In genomic region chr3:155078959-155079794, GRCh38 we compare ENCODE assay signal across 8 cellular contexts. TPM values are rescaled to one million over a fixed set of nuclear protein-coding genes. Genes with fewer than 3 reads are reported as not detected.
DNase-seq lines count a peak whose midpoint lies in the region; ATAC-seq lines count a peak whose summit lies in the region.

No MANE protein-coding gene starts in this region.

- H3K4me1 ChIP-seq in rectal smooth muscle tissue (ENCODE audit: control insufficient read depth, insufficient read depth, low read length) = no peaks in the 10 kb centered on the region

- H3K36me3 ChIP-seq in SK-N-MC (ENCODE audit: insufficient read depth, low read length) (no peaks in the 10 kb centered on the region), rectal smooth muscle tissue (ENCODE audit: control insufficient read depth, insufficient read depth, low read length) (no peaks in the 10 kb centered on the region)

- peak overlapping the region; percentile 87 for H3K4me3 ChIP-seq in SK-N-MC
- H3K4me3 ChIP-seq in rectal smooth muscle tissue (ENCODE audit: low read length) = peak overlapping the region; percentile 64

- H3K9me3 ChIP-seq in SK-N-MC (ENCODE audit: low read depth, low read length) = no peaks in the 10 kb centered on the region

- no peak for ATAC-seq in HG03342 (IDR thresholded peaks at IDR 0.05; ENCODE audit: unreplicated experiment)

- H3K9ac ChIP-seq in SK-N-MC (ENCODE audit: insufficient read length) (no peak overlapping the region), rectal smooth muscle tissue (ENCODE audit: low read length) (no peak overlapping the region)

- peaks cover 3% of the 10 kb centered on the region for H3K27me3 ChIP-seq in rectal smooth muscle tissue (ENCODE audit: control insufficient read depth, insufficient read depth, low read length)

- H3K27ac ChIP-seq in SK-N-MC (no peak overlapping the region), rectal smooth muscle tissue (ENCODE audit: low read depth, low read length) (no peak overlapping the region)

- DNase-seq in ELF-1 (ENCODE audit: low read depth, low spot score) = peak; percentile 23
- DNase-seq in SK-N-MC (ENCODE audit: low read depth, low spot score) = no peak
- DNase-seq in glomerular visceral epithelial cell (ENCODE audit: extremely low spot score) = peak; percentile 47
- no peak for DNase-seq in dermis blood vessel endothelial cell
- no peak for DNase-seq in stimulated activated CD4-positive, alpha-beta T cell treated with anti-CD3 and anti-CD28 coated beads, Interleukin-2, amount 100 ng/mL, for 48 hours
- no peak for DNase-seq in SKM-1 (lab: John Stamatoyannopoulos, UW; ENCODE audit: unreplicated experiment)

RNA-seq across cellular contexts. Expression of gene MME, which starts 0.9 kb away (rescaled TPM):
- 7.3 and 20.8 TPM in 2 replicates for total RNA-seq in dermis blood vessel endothelial cell

Comparison
In these comparisons a context has a peak if more than half of its experiments do, and no peak if none do; other contexts are left out.
1. DNase-seq: peak in ELF-1 (single experiment) and glomerular visceral epithelial cell (single experiment); none in SK-N-MC (single experiment), dermis blood vessel endothelial cell (single experiment), stimulated activated CD4-positive, alpha-beta T cell treated with anti-CD3 and anti-CD28 coated beads, Interleukin-2, amount 100 ng/mL, for 48 hours (0 of 2) and SKM-1 (single experiment).